Comparison of ENCODE assay signal across 8 cellular contexts in genomic region chr7:101169838-101170531, GRCh38. TPM values are rescaled to one million over a fixed set of nuclear protein-coding genes. Genes with fewer than 3 reads are reported as not detected.
DNase-seq lines count a peak whose midpoint lies in the region; ATAC-seq and TF ChIP-seq lines count a peak whose summit lies in the region.

No MANE protein-coding gene starts in this region.

- CTCF ChIA-PET in AG04449 (lab: Yijun Ruan, JAX), result interaction anchor here (0.6 to 3.1 kb wide), 15 partner anchors 8 to 272 kb away, joined by 3 to 30 read pairs (median 9); partner anchors contain the start of genes PLOD3 and ZNHIT1

- TF ChIP-seq CTCF in AG04449 (IDR thresholded peaks at IDR 0.05; ENCODE audit: insufficient read depth, low read length, missing control alignments) (peak; percentile 98), GM20000 (IDR thresholded peaks at IDR 0.05; ENCODE audit: extremely low read depth, missing control alignments) (peak; percentile 97), lower lobe of right lung (IDR thresholded peaks at IDR 0.05) (peak; percentile 89)

- DNase-seq in AG04449 (ENCODE audit: low read depth, low spot score) (no peak), GM20000 (ENCODE audit: low spot score) (peak; percentile 85), NCI-H526 treated with DMSO at 0.1 percent for 48 hours (lab: John Stamatoyannopoulos, UW) (peak; percentile 24), dermis blood vessel endothelial cell (peak; percentile 81), lower lobe of right lung (peak; percentile 82)
- peak; percentile 84 to 87 for DNase-seq in activated CD4-positive, alpha-beta T cell treated with anti-CD3 and anti-CD28 coated beads, Interleukin-2, amount 50 U/mL, for 48 hours
- DNase-seq in stimulated activated CD8-positive, alpha-beta memory T cell treated with anti-CD3 and anti-CD28 coated beads, Interleukin-15, amount 100 ng/mL, for 4 hours (ENCODE audit: low read depth in 2 of 2), result peak; percentile 61 to 62

- intact Hi-C loops in lower lobe of right lung (cut with DNase I), result no loop called here

- H3K4me3 ChIP-seq in AG04449 (ENCODE audit: low read depth, low read length) (no peak overlapping the region), lower lobe of right lung (no peak overlapping the region)

- peaks cover 44% of the 10 kb centered on the region for H3K4me1 ChIP-seq in lower lobe of right lung

- H3K27ac ChIP-seq in lower lobe of right lung, result no peak overlapping the region

- H3K27me3 ChIP-seq in lower lobe of right lung (ENCODE audit: low read depth), result peaks cover 98% of the 10 kb centered on the region

- POLR2A ChIA-PET in AG04449 (lab: Yijun Ruan, JAX), result no interaction called here

- no peaks in the 10 kb centered on the region for H3K36me3 ChIP-seq in lower lobe of right lung

- ATAC-seq in lower lobe of right lung, result peak; percentile 63 to 77
- ATAC-seq in HG03095 (IDR thresholded peaks at IDR 0.05; ENCODE audit: unreplicated experiment), result no peak

- H3K9me3 ChIP-seq in lower lobe of right lung, result no peaks in the 10 kb centered on the region

RNA-seq across cellular contexts. Expression of gene VGF, which starts 4.6 kb away (rescaled TPM):
- total RNA-seq in dermis blood vessel endothelial cell, result not detected in 2 replicates
- 0.15 TPM for total RNA-seq in lower lobe of right lung

RNA-seq across cellular contexts. Expression of gene NAT16, which starts 10.1 kb away (rescaled TPM):
- not detected in 2 replicates for total RNA-seq in dermis blood vessel endothelial cell
- total RNA-seq in lower lobe of right lung, result not detected

RNA-seq across cellular contexts. Expression of gene AP1S1, which starts 15.7 kb away (rescaled TPM):
- 115 and 144 TPM in 2 replicates for total RNA-seq in dermis blood vessel endothelial cell
- total RNA-seq in lower lobe of right lung, result 28.4 TPM

RNA-seq across cellular contexts. Expression of gene MOGAT3, which starts 30.9 kb away (rescaled TPM):
- not detected in 2 replicates for total RNA-seq in dermis blood vessel endothelial cell
- total RNA-seq in lower lobe of right lung, result not detected

RNA-seq across cellular contexts. Expression of gene SERPINE1, which starts 43.1 kb away (rescaled TPM):
- total RNA-seq in dermis blood vessel endothelial cell, result 289 and 399 TPM in 2 replicates
- total RNA-seq in lower lobe of right lung, result 15.4 TPM
